Comparison of ENCODE assay signal across 16 cellular contexts in the genomic region with DNA sequence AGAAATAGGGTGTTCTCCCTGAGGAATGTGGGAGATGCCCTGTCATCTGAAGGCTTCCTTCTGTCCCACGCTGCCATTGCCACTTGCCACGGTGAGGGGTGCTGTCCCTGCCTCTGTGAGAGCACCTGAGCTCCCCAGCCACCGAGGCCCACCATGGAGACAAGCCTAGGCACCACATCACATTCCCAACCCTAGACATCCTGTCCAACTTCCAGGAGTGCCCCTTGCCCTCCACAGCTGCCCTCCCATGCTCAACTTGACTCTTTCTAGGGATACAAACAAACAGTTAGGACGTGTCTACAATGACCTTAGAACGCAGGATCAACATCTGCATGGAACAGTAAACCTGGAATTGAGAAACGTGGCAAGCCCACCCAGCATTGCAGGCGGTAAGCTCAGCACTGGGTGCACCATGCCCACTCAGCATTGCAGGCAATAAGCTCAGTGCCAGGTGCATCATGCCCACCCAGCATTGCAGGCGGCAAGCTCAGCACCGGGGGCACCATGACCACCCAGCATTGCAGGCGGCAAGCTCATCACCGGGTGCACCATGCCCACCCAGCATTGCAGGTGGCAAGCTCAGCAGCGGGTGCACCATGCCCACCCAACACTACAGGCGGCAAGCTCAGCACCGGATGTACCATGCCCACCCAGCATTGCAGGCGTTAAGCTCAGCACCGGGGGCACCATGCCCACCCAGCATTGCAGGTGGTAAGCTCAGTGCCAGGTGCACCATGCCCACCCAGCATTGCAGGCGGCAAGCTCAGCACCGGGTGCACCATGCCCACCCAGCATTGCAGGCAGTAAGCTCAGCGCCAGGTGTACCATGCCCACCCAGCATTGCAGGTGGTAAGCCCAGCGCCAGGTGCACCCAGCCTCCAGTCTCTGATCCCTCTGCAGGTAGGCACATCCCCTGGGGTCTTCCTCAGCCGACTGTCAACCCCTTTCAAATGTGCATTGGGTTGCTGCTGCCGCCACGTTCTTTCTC.
DNase-seq lines count a peak whose midpoint lies in the region; ATAC-seq and TF ChIP-seq lines count a peak whose summit lies in the region.
"Had no signal": no experiment of that assay in that cellular context is flagged by ENCODE, and none has a peak within 500 bp of the region (broad histone marks: within the 10 kb centered on the region; RNA-seq: fewer than 3 reads in every experiment).

No MANE protein-coding gene starts in this region.

- TF ChIP-seq CTCF in right atrium auricular region (IDR thresholded peaks at IDR 0.05): no peak
- no peak for TF ChIP-seq CTCF in testis (IDR thresholded peaks at IDR 0.05)
- no peak for TF ChIP-seq CTCF in gastroesophageal sphincter (IDR thresholded peaks at IDR 0.05)

- 89% methylated on average over 8 to 23 of the region's 23 CpGs for WGBS in testis, 2 donors
- WGBS in gastroesophageal sphincter (ENCODE audit: low coverage in 1 of 2), 2 donors: 82 to 92% methylated on average over 5 of the region's 23 CpGs

- DNase-seq in right atrium auricular region (ENCODE audit: low spot score) (peak; percentile 52), Right ventricle myocardium inferior (ENCODE audit: missing footprints) (no peak), mucosa of gallbladder (ENCODE audit: low spot score) (peak; percentile 8), testis (peak; percentile 0)
- no peak for DNase-seq in stimulated activated naive CD8-positive, alpha-beta T cell treated with anti-CD3 and anti-CD28 coated beads, Interleukin-15, Interleukin-2, amounts not matched to agents 100 U/mL and 50 U/mL, for 24 hours
- DNase-seq: CD4-positive, alpha-beta memory T cell; DMS153; DMS79; GDM1; H9; IMR-90 had no signal

- H3K27me3 ChIP-seq in right atrium auricular region (no peaks in the 10 kb centered on the region), testis (no peaks in the 10 kb centered on the region), gastroesophageal sphincter (peaks cover 36% of the 10 kb centered on the region)
- H3K27me3 ChIP-seq: BLaER1 had no signal

- H3K36me3 ChIP-seq in right atrium auricular region (no peaks in the 10 kb centered on the region), testis (ENCODE audit: low read depth, missing control alignments) (no peaks in the 10 kb centered on the region), gastroesophageal sphincter (no peaks in the 10 kb centered on the region)
- H3K36me3 ChIP-seq: BLaER1 had no signal

- TF ChIP-seq EP300 in gastroesophageal sphincter (IDR thresholded peaks at IDR 0.05): no peak

- H3K27ac ChIP-seq in right atrium auricular region: no peak overlapping the region
- no peak overlapping the region for H3K27ac ChIP-seq in testis
- H3K27ac ChIP-seq in gastroesophageal sphincter: no peak overlapping the region
- H3K27ac ChIP-seq: 22Rv1, A549, BLaER1 had no signal

- H3K9me3 ChIP-seq in right atrium auricular region: peaks cover 0 to 6% of the 10 kb centered on the region in 2 donors
- H3K9me3 ChIP-seq in testis: no peaks in the 10 kb centered on the region
- H3K9me3 ChIP-seq in gastroesophageal sphincter: peaks cover 0 to 15% (median 0%) of the 10 kb centered on the region in 3 donors
- H3K9me3 ChIP-seq: BLaER1 had no signal

- TF ChIP-seq POLR2A in testis (IDR thresholded peaks at IDR 0.05) (no peak), gastroesophageal sphincter (IDR thresholded peaks at IDR 0.05) (no peak)

- H3K4me3 ChIP-seq in right atrium auricular region: no peak overlapping the region
- H3K4me3 ChIP-seq in testis: no peak overlapping the region
- H3K4me3 ChIP-seq in gastroesophageal sphincter: no peak overlapping the region
- H3K4me3 ChIP-seq: A549, BLaER1 had no signal

- H3K4me1 ChIP-seq in right atrium auricular region (no peaks in the 10 kb centered on the region), testis (no peaks in the 10 kb centered on the region), gastroesophageal sphincter (no peaks in the 10 kb centered on the region)
- H3K4me1 ChIP-seq: BLaER1 had no signal

- intact Hi-C loops in Right ventricle myocardium inferior (cut with DNase I): no loop called here
- intact Hi-C loops in testis (cut with DNase I; ENCODE audit: low total_unique reads): no loop called here

- ATAC-seq in Right ventricle myocardium inferior: no peak
- ATAC-seq in gastroesophageal sphincter: no peak
- no peak for ATAC-seq in GM19467 (IDR thresholded peaks at IDR 0.05; ENCODE audit: unreplicated experiment)
- ATAC-seq in stimulated activated naive CD8-positive, alpha-beta T cell treated with anti-CD3 and anti-CD28 coated beads, Interleukin-15, Interleukin-2, amounts not matched to agents 100 U/mL and 50 U/mL, for 24 hours: no peak
- ATAC-seq: A549 had no signal

Comparison
In these comparisons a context has a peak if more than half of its experiments do, and no peak if none do; other contexts are left out.
1. DNase-seq: peak in right atrium auricular region (single experiment), mucosa of gallbladder (single experiment) and testis (single experiment); none in Right ventricle myocardium inferior (single experiment) and stimulated activated naive CD8-positive, alpha-beta T cell treated with anti-CD3 and anti-CD28 coated beads, Interleukin-15, Interleukin-2, amounts not matched to agents 100 U/mL and 50 U/mL, for 24 hours (single experiment).